Comparison of ENCODE assay signal across 8 cellular contexts in the genomic region with DNA sequence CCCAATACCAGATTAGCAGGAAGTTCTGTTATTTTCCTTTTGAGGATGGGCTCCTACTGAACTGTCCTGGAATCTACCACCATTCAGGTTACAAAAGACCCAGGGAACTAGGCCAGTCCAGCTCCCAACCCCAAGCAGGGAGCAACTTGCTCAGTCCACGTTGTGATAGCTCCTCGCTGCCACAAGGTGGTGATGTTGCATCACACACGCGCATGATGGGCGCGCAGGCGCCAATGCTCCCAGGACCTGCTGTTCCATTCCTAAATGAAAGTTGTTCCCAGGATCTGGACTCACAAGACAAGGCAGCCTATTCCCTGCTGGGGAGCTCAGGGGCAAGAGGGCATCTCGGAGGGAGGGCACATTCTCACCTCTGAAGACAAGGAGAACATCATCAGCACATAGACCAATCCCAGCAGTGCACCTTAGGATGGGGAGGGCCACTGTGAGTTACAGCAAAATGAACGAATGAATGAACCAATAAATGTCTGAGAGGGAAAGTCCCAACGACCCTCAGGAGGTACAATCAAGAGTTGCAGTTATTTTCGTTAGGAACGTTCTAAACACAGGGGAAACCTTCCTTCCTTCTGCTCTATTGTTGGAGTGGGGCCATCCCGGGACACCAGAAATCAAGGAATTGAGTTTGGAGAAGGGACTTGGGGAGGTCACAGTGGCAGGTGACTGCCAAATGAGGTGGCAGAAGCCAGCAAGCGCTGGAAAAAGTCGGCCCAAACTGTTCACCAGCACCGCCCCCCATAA. TPM values are rescaled to one million over a fixed set of nuclear protein-coding genes. Genes with fewer than 3 reads are reported as not detected.
DNase-seq lines count a peak whose midpoint lies in the region; ATAC-seq, FAIRE-seq and TF ChIP-seq lines count a peak whose summit lies in the region.
"Not testable (repeated sequence)": the region's sequence is repeated elsewhere in the genome, so short reads cannot be mapped to it uniquely, and the experiment has no call there.

No MANE protein-coding gene starts in this region.

- H3K27me3 Mint-ChIP-seq in activated CD8-positive, alpha-beta T cell treated with anti-CD3 and anti-CD28 coated beads, Interleukin-2, amount 10 ng/mL, durations not matched to agents 7 days and 5 days (ENCODE audit: low read depth); progenitor cell of endocrine pancreas: not testable (repeated sequence)

- not testable (repeated sequence) for H3K9me3 ChIP-seq in iPS-18a (ENCODE audit: control insufficient read depth, low read depth, low read length)

- H3K9me3 Mint-ChIP-seq in activated CD8-positive, alpha-beta T cell treated with anti-CD3 and anti-CD28 coated beads, Interleukin-2, amount 10 ng/mL, durations not matched to agents 7 days and 5 days (ENCODE audit: insufficient read depth); progenitor cell of endocrine pancreas (ENCODE audit: low read depth): not testable (repeated sequence)

- peak overlapping the region; percentile 21 for H3K9ac ChIP-seq in iPS-18a (ENCODE audit: low read length)

- H3K4me3 Mint-ChIP-seq in activated CD8-positive, alpha-beta T cell treated with anti-CD3 and anti-CD28 coated beads, Interleukin-2, amount 10 ng/mL, durations not matched to agents 7 days and 5 days, result peak overlapping the region; percentile 81
- peak overlapping the region; percentile 83 for H3K4me3 Mint-ChIP-seq in progenitor cell of endocrine pancreas (ENCODE audit: low read depth)

- DNase-seq in OCI-M1 (lab: John Stamatoyannopoulos, UW), result peak; percentile 76
- DNase-seq in activated CD8-positive, alpha-beta T cell treated with anti-CD3 and anti-CD28 coated beads, Interleukin-2, amount 10 ng/mL, durations not matched to agents 7 days and 5 days, result peak; percentile 58
- not testable (repeated sequence) for DNase-seq in progenitor cell of endocrine pancreas (ENCODE audit: low spot score, unreplicated experiment); urothelium cell line (ENCODE audit: low spot score)

- not testable (repeated sequence) for H3K4me1 ChIP-seq in iPS-18a (ENCODE audit: control insufficient read depth, low read depth, low read length)

- not testable (repeated sequence) for H3K27me3 ChIP-seq in iPS-18a (ENCODE audit: control insufficient read depth, insufficient read depth, low read length)

- H3K4me1 Mint-ChIP-seq in activated CD8-positive, alpha-beta T cell treated with anti-CD3 and anti-CD28 coated beads, Interleukin-2, amount 10 ng/mL, durations not matched to agents 7 days and 5 days (ENCODE audit: low read depth), result peaks cover 31% of the 10 kb centered on the region
- H3K4me1 Mint-ChIP-seq in progenitor cell of endocrine pancreas (ENCODE audit: low read depth), result peaks cover 13% of the 10 kb centered on the region

- H3K4me3 ChIP-seq in iPS-18a (ENCODE audit: low read length), result peak overlapping the region; percentile 61

- H3K27ac Mint-ChIP-seq in activated CD8-positive, alpha-beta T cell treated with anti-CD3 and anti-CD28 coated beads, Interleukin-2, amount 10 ng/mL, durations not matched to agents 7 days and 5 days, result peak overlapping the region; percentile 83
- peak overlapping the region; percentile 84 for H3K27ac Mint-ChIP-seq in progenitor cell of endocrine pancreas

- not testable (repeated sequence) for H3K36me3 ChIP-seq in iPS-18a (ENCODE audit: control insufficient read depth, low read depth, low read length)

- not testable (repeated sequence) for H3K36me3 Mint-ChIP-seq in activated CD8-positive, alpha-beta T cell treated with anti-CD3 and anti-CD28 coated beads, Interleukin-2, amount 10 ng/mL, durations not matched to agents 7 days and 5 days (ENCODE audit: low read depth); progenitor cell of endocrine pancreas (ENCODE audit: insufficient read depth)

- FAIRE-seq in colon (lab: Jason Lieb, UNC) (peak; percentile 75), urothelium cell line (lab: Jason Lieb, UNC) (peak; percentile 98)

- not testable (repeated sequence) for H3K27ac ChIP-seq in iPS-18a (ENCODE audit: low read length)

- peak; percentile 55 for TF ChIP-seq CTCF in GM12872 (IDR thresholded peaks at IDR 0.05; ENCODE audit: insufficient read depth, low read depth, low read length)
- TF ChIP-seq CTCF in progenitor cell of endocrine pancreas (IDR thresholded peaks at IDR 0.05; ENCODE audit: unreplicated experiment), result peak; percentile 56

- POLR2A ChIA-PET in activated CD8-positive, alpha-beta T cell treated with anti-CD3 and anti-CD28 coated beads, Interleukin-2, amount 10 ng/mL, durations not matched to agents 7 days and 5 days (lab: Charles Lee), result interaction anchor here (1.2 to 2.1 kb wide), 5 partner anchors 8 to 65 kb away, joined by 3 to 22 read pairs (median 10); no protein-coding TSS in a partner anchor

- CTCF ChIA-PET in activated CD8-positive, alpha-beta T cell treated with anti-CD3 and anti-CD28 coated beads, Interleukin-2, amount 10 ng/mL, durations not matched to agents 7 days and 5 days (lab: Charles Lee), result interaction anchor here (0.6 to 5.1 kb wide), 14 partner anchors 9 to 253 kb away, joined by 3 to 48 read pairs (median 4); no protein-coding TSS in a partner anchor

- peak; percentile 37 for ATAC-seq in HG02852 (IDR thresholded peaks at IDR 0.05; ENCODE audit: unreplicated experiment)
- ATAC-seq in activated CD8-positive, alpha-beta T cell treated with anti-CD3 and anti-CD28 coated beads, Interleukin-2, amount 10 ng/mL, durations not matched to agents 7 days and 5 days, result peak; percentile 45

RNA-seq across cellular contexts. Expression of a gene that starts 1.3 kb away (rescaled TPM):
- total RNA-seq in activated CD8-positive, alpha-beta T cell treated with anti-CD3 and anti-CD28 coated beads, Interleukin-2, amount 10 ng/mL, durations not matched to agents 7 days and 5 days, result 10 to 100 TPM; 21.2 to 21.4 TPM
- total RNA-seq in progenitor cell of endocrine pancreas, result 41.3 and 45.8 TPM in 2 replicates

RNA-seq across cellular contexts. Expression of a gene that starts 27.1 kb away (rescaled TPM):
- total RNA-seq in activated CD8-positive, alpha-beta T cell treated with anti-CD3 and anti-CD28 coated beads, Interleukin-2, amount 10 ng/mL, durations not matched to agents 7 days and 5 days, result 10 to 100 TPM; 51.0 to 52.8 TPM
- total RNA-seq in progenitor cell of endocrine pancreas, result 220 and 226 TPM in 2 replicates
